In the genomic region with DNA sequence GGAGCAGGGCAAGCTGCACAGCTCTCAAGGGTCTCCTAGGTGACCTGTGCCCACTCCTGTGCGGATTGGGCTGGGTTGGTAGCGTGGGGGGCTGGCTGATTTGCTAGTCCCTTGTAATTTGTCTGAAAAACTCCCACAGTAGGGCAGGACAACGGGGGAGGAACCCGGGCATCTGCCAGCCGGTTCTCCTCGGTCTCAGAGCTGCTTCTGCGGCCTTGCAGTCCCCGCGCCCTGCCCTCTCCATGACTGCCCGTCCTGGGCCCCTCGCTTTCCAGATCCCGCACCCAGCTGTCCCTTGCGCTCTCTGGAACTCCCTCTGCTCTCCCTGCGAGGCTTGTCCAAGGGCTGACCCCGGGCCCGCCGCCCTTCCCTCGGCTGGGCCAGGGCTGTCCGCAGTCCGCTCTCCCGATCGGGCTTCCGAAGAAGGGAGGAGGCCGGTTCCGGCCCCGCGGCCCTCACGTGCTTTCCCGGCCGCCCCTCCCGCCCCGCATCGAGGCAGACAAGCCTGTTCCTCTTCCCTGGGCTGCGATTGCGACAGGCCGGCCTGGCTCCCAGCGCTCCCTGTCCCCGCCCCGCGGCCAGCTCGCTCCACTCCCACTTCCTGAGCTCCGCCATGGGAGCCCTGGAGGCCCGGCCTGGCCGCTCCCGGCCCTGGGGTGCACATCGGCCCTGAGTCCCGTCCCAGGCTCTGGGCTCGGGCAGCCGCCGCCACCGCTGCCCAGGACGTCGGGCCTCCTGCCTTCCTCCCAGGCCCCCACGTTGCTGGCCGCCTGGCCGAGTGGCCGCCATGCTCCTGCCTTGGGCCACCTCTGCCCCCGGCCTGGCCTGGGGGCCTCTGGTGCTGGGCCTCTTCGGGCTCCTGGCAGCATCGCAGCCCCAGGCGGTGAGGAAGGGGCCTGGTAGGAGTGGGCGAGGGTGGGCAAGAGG, we compare ENCODE assay signal across 8 cellular contexts. TPM values are rescaled to one million over a fixed set of nuclear protein-coding genes. Genes with fewer than 3 reads are reported as not detected.
DNase-seq lines count a peak whose midpoint lies in the region; ATAC-seq and TF ChIP-seq lines count a peak whose summit lies in the region.

LTBR (plus strand) TSS at position 591 of the 927 bp plus-strand sequence; CDS start at position 788, 197 bp downstream.

- no peaks in the 10 kb centered on the region for H3K27me3 ChIP-seq in osteoblast (ENCODE audit: insufficient read depth, low read length)

- peak; percentile 57 for TF ChIP-seq POLR2A in NB4 (IDR thresholded peaks at IDR 0.05; ENCODE audit: extremely low read depth, insufficient read length)

- H3K9me3 ChIP-seq in osteoblast (ENCODE audit: low read depth, low read length): no peaks in the 10 kb centered on the region

- H3K79me2 ChIP-seq in osteoblast (ENCODE audit: insufficient read depth, low read length): peaks cover 43% of the 10 kb centered on the region

- DNase-seq in Daoy (ENCODE audit: low read depth): peak; percentile 94
- DNase-seq in NB4 (ENCODE audit: low read depth): peak; percentile 95
- peak; percentile 93 for DNase-seq in amniotic epithelial cell (ENCODE audit: low read depth)
- peak; percentile 64 for DNase-seq in glutamatergic neuron
- DNase-seq in osteoblast (ENCODE audit: insufficient read length, low spot score, missing footprints): peak; percentile 99

- no peak within 1 kb of the TSS for H3K4me3 Mint-ChIP-seq in glutamatergic neuron (ENCODE audit: unreplicated experiment)

- H3K27ac Mint-ChIP-seq in glutamatergic neuron (ENCODE audit: unreplicated experiment): no peak within 1 kb of the TSS

- TF ChIP-seq CTCF in NB4 (IDR thresholded peaks at IDR 0.05; ENCODE audit: low read depth, low read length) (no peak), glutamatergic neuron (IDR thresholded peaks at IDR 0.05; ENCODE audit: partially characterized antibody, unreplicated experiment) (no peak), osteoblast (IDR thresholded peaks at IDR 0.05; ENCODE audit: extremely low read depth, low read depth, low read length) (no peak)

- H3K9me3 Mint-ChIP-seq in glutamatergic neuron (ENCODE audit: unreplicated experiment): no peaks in the 10 kb centered on the region

- H3K4me3 ChIP-seq in NB4 (ENCODE audit: low read depth, low read length) (peak within 1 kb of the TSS; percentile 80), osteoblast (ENCODE audit: insufficient read depth, low read length) (peak within 1 kb of the TSS; percentile 85)

- peak within 1 kb of the TSS; percentile 88 for H3K4me2 ChIP-seq in osteoblast (ENCODE audit: insufficient read depth, low read length)

- no peaks in the 10 kb centered on the region for H3K4me1 Mint-ChIP-seq in glutamatergic neuron (ENCODE audit: low read depth, unreplicated experiment)

- H3K36me3 ChIP-seq in osteoblast (ENCODE audit: insufficient read depth, low read length): peaks cover 35% of the 10 kb centered on the region

- H3K36me3 Mint-ChIP-seq in glutamatergic neuron (ENCODE audit: unreplicated experiment): no peaks in the 10 kb centered on the region

- peaks cover 4% of the 10 kb centered on the region for H4K20me1 ChIP-seq in osteoblast (ENCODE audit: insufficient read depth, low read length)

- H3K4me1 ChIP-seq in osteoblast (ENCODE audit: insufficient read depth, low read length): peaks cover 25% of the 10 kb centered on the region

- H3K27me3 Mint-ChIP-seq in glutamatergic neuron (ENCODE audit: unreplicated experiment): peaks cover 8% of the 10 kb centered on the region

- H3K27ac ChIP-seq in osteoblast (ENCODE audit: low read depth, low read length): peak within 1 kb of the TSS; percentile 84

- peak within 1 kb of the TSS; percentile 87 for H2AFZ ChIP-seq in osteoblast (ENCODE audit: low read length)

- ATAC-seq in GM21619 (IDR thresholded peaks at IDR 0.05; ENCODE audit: unreplicated experiment) (no peak), SK-N-SH treated with all-trans-retinoic acid at 6 μM for 48 hours (no peak), GM19328 (IDR thresholded peaks at IDR 0.05; ENCODE audit: unreplicated experiment) (no peak)

TF ChIP-seq in SK-N-SH treated with all-trans-retinoic acid at 6 μM for 48 hours, 23 proteins besides CTCF, POLR2A, EP300 and RAD21:
- TF ChIP-seq POU6F1 (CRISPR knock-in tag; IDR thresholded peaks at IDR 0.05; ENCODE audit: borderline replicate concordance, low read depth) (no peak), ZFP3 (CRISPR knock-in tag; IDR thresholded peaks at IDR 0.05) (no peak), ISL1 (CRISPR knock-in tag; IDR thresholded peaks at IDR 0.05) (no peak)
TF ChIP-seq in SK-N-SH treated with all-trans-retinoic acid at 6 μM for 48 hours: peak in this region for 0.

RNA-seq across cellular contexts. Expression of gene LTBR, which starts in this region (rescaled TPM):
- 29.8 and 49.0 TPM in 2 replicates for total RNA-seq in Daoy (2014; rRNA removed; shearing (Covaris generic))
- total RNA-seq in glutamatergic neuron (ENCODE audit: unreplicated experiment) (not detected), osteoblast (110 and 121 TPM in 2 replicates)

Comparison
In these comparisons a context has a peak if more than half of its experiments do, and no peak if none do; other contexts are left out.
1. RNA of gene LTBR (total RNA-seq): 110 to 121 TPM in osteoblast and 29.8 to 49.0 TPM in Daoy; not detected in glutamatergic neuron (single experiment); every median in the first group is over 10 times any median in the second.
2. Peak in DNase-seq in glutamatergic neuron; RNA of the gene not detected or under 1 TPM.
3. Peak in every context shown above with its lines, with median percentiles within 50 percentile points of each other: DNase-seq.